In genomic region chr1:43819354-43819753, GRCh38 we compare ENCODE assay signal across 8 cellular contexts.
"Had no signal": no experiment of that assay in that cellular context is flagged by ENCODE, and none has a peak within 500 bp of the region (broad histone marks: within the 10 kb centered on the region; RNA-seq: fewer than 3 reads in every experiment).

No MANE protein-coding gene starts in this region.

- H3K27ac ChIP-seq: HL-60 had no signal

- H2AFZ ChIP-seq: GM23338 had no signal

- H3K4me2 ChIP-seq: GM23338 had no signal

- DNase-seq: H9, HCEC 1CT, HFFc6, KG1 had no signal

- FAIRE-seq: H1, HepG2 had no signal

- ATAC-seq: GM23338, HepG2 had no signal

- H3K4me3 ChIP-seq: GM23338 had no signal
